ENCODE assay signal across 13 cellular contexts in genomic region chr16:4915226-4915761, GRCh38. TPM values are rescaled to one million over a fixed set of nuclear protein-coding genes. Genes with fewer than 3 reads are reported as not detected.
DNase-seq lines count a peak whose midpoint lies in the region; TF ChIP-seq lines count a peak whose summit lies in the region.
"Had no signal": no experiment of that assay in that cellular context is flagged by ENCODE, and none has a peak within 500 bp of the region (broad histone marks: within the 10 kb centered on the region; RNA-seq: fewer than 3 reads in every experiment).

No MANE protein-coding gene starts in this region.

- CTCF ChIA-PET in Calu3 (lab: Charles Lee), result interaction anchor here (0.9 to 1.6 kb wide), 3 partner anchors 9 to 47 kb away, joined by 3 to 4 read pairs (median 3); partner anchors contain the start of gene PPL

- H3K27me3 ChIP-seq in uterus, result no peaks in the 10 kb centered on the region

- H3K27ac Mint-ChIP-seq in Calu3 (ENCODE audit: unreplicated experiment), result peak overlapping the region; percentile 23
- H3K27ac Mint-ChIP-seq in osteocyte (ENCODE audit: unreplicated experiment), result peak overlapping the region; percentile 85

- TF ChIP-seq POLR2A in NB4 (IDR thresholded peaks at IDR 0.05; ENCODE audit: extremely low read depth, insufficient read length), result no peak
- TF ChIP-seq POLR2A in uterus (IDR thresholded peaks at IDR 0.05), result no peak

- no peaks in the 10 kb centered on the region for H3K9me3 ChIP-seq in uterus

- H3K36me3 Mint-ChIP-seq in Calu3 (ENCODE audit: insufficient read depth, unreplicated experiment) (peaks cover 25% of the 10 kb centered on the region), osteocyte (ENCODE audit: unreplicated experiment) (no peaks in the 10 kb centered on the region)

- no peak for DNase-seq in Calu3
- DNase-seq in NB4 (ENCODE audit: low read depth), result peak; percentile 31
- peak; percentile 96 for DNase-seq in choroid plexus epithelial cell (ENCODE audit: low read depth)
- DNase-seq in osteocyte (ENCODE audit: extremely low spot score, unreplicated experiment), result no peak
- no peak for DNase-seq in uterus
- no peak for DNase-seq in substantia nigra (lab: John Stamatoyannopoulos, UW)
- no peak for DNase-seq in cardiac septum (ENCODE audit: low spot score)
- DNase-seq in NCI-H128 (lab: John Stamatoyannopoulos, UW; ENCODE audit: unreplicated experiment), result no peak
- DNase-seq: activated CD4-positive, alpha-beta T cell treated with anti-CD3 and anti-CD28 coated beads for 48 hours; activated gamma-delta T cell; Karpas-422; NCI-H2227 treated with DMSO at 0.1 percent for 48 hours; SIG-M5 had no signal

- no TSS peak for BruUV-seq in Calu3 (replicated peaks; lab: Mats Ljungman, UMichigan)

- H3K4me3 Mint-ChIP-seq in Calu3 (ENCODE audit: low read depth, unreplicated experiment) (no peak overlapping the region), osteocyte (ENCODE audit: unreplicated experiment) (no peak overlapping the region)

- no peak overlapping the region for H3K27ac ChIP-seq in uterus
- H3K27ac ChIP-seq in substantia nigra (ENCODE audit: low read depth, low read length, poor library complexity, severe bottlenecking), result no peak overlapping the region

- H3K4me1 ChIP-seq in uterus, result no peaks in the 10 kb centered on the region

- H3K9me3 Mint-ChIP-seq in Calu3 (ENCODE audit: low read depth, unreplicated experiment) (no peaks in the 10 kb centered on the region), osteocyte (ENCODE audit: unreplicated experiment) (no peaks in the 10 kb centered on the region)

- peaks cover 43% of the 10 kb centered on the region for H3K4me1 Mint-ChIP-seq in Calu3 (ENCODE audit: low read depth, unreplicated experiment)
- H3K4me1 Mint-ChIP-seq in osteocyte (ENCODE audit: unreplicated experiment), result peaks cover 34% of the 10 kb centered on the region

- H3K27me3 Mint-ChIP-seq in Calu3 (ENCODE audit: unreplicated experiment) (no peaks in the 10 kb centered on the region), osteocyte (ENCODE audit: unreplicated experiment) (no peaks in the 10 kb centered on the region)

- no peak overlapping the region for H3K4me3 ChIP-seq in NB4 (ENCODE audit: low read depth, low read length)
- H3K4me3 ChIP-seq in choroid plexus epithelial cell (ENCODE audit: low read depth, low read length), result no peak overlapping the region
- H3K4me3 ChIP-seq in uterus, result no peak overlapping the region

- intact Hi-C loops in Calu3 (cut with micrococcal nuclease; ENCODE audit: unreplicated experiment), result no loop called here
- intact Hi-C loops in uterus (cut with DNase I; ENCODE audit: low total_unique reads), result no loop called here
- intact Hi-C loops in cardiac septum (cut with DNase I), result no loop called here

- TF ChIP-seq CTCF in Calu3 (IDR thresholded peaks at IDR 0.05; ENCODE audit: unreplicated experiment) (no peak), NB4 (IDR thresholded peaks at IDR 0.05; ENCODE audit: low read depth, low read length) (no peak), choroid plexus epithelial cell (conservative IDR thresholded peaks at IDR 0.05; ENCODE audit: low read depth, low read length) (no peak), osteocyte (IDR thresholded peaks at IDR 0.05) (no peak), uterus (IDR thresholded peaks at IDR 0.05) (no peak)

- H3K36me3 ChIP-seq in uterus, result no peaks in the 10 kb centered on the region

RNA-seq across cellular contexts. Expression of gene PPL, which starts 21.7 kb away (rescaled TPM):
- total RNA-seq in Calu3 (2022), result 75.0 and 104 TPM in 2 replicates
- total RNA-seq in osteocyte, result 9.7 and 10.3 TPM in 2 replicates
- total RNA-seq in uterus, result 10 to 100 TPM in 3 of 4 donors, 1 to 10 TPM in 1; 8.7 to 39.6 (median 15.2) TPM
- total RNA-seq in cardiac septum, result 5.6 TPM

RNA-seq across cellular contexts. Expression of gene SEC14L5, which starts 42.8 kb away (rescaled TPM):
- 0.52 and 0.54 TPM in 2 replicates for total RNA-seq in Calu3 (2022)
- not detected in 2 replicates for total RNA-seq in osteocyte
- total RNA-seq in uterus, result 1 to 10 TPM in 1 of 4 donors, under 1 TPM in 1, not detected in 2; 0.28 to 2.0 TPM
- total RNA-seq in cardiac septum, result 0.70 TPM

Comparison
In these comparisons a context has a peak if more than half of its experiments do, and no peak if none do; other contexts are left out.
1. DNase-seq: peak in NB4 (single experiment) and choroid plexus epithelial cell (single experiment); none in Calu3 (single experiment), osteocyte (single experiment), uterus (0 of 2), substantia nigra (0 of 49), cardiac septum (single experiment) and NCI-H128 (single experiment).